Comparison of ENCODE assay signal across 8 cellular contexts in the genomic region with DNA sequence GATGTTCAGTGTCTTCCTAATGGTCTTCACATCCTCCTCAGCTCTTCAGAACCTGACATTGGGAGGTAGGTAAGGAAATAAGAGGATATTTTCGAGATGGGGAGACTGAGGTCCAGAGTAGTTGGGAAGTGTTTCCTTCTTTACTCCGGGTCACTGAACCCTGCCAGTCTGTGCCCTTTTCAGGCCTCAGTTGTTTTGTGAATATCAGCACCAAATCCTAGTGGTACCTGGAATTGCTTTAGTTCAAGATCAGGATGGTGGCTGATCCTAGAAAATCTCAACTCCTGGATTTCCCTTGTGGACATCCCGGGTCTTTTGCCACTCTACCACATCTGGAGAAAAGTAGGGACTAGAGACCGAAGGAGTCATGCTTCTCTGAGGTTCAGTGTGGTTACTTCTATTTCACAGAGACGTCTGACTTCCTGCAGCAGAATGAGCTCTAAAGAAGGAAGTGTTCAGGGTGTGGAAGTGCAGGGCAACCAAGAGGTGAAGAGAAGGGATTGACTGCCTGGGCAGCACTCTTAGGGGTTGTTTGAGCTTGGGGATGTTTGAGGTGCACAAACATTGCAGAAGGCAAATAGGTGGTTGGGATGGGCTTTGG. TPM values are rescaled to one million over a fixed set of nuclear protein-coding genes. Genes with fewer than 3 reads are reported as not detected.
DNase-seq lines count a peak whose midpoint lies in the region; ATAC-seq and TF ChIP-seq lines count a peak whose summit lies in the region.

No MANE protein-coding gene starts in this region.

- H3K27ac ChIP-seq in HUES64 (ENCODE audit: low read depth, low read length), result no peak overlapping the region
- H3K27ac ChIP-seq in neutrophil, result peak overlapping the region; percentile 97

- DNase-seq in BE2C, result no peak
- no peak for DNase-seq in WTC11 (ENCODE audit: low spot score)
- DNase-seq in DMS 273 treated with DMSO at 0.1 percent for 48 hours (lab: John Stamatoyannopoulos, UW), result no peak
- DNase-seq in cerebellar cortex (ENCODE audit: low spot score), result no peak

- 47% methylated on average over 5 of the region's 5 CpGs for WGBS in HUES64

- H3K4me3 ChIP-seq in BE2C (ENCODE audit: low read depth, low read length) (peak overlapping the region; percentile 96), HUES64 (ENCODE audit: low read length) (peak overlapping the region; percentile 91), neutrophil (ENCODE audit: low read depth in 1 of 2, low read length in 1 of 2) (peak overlapping the region; percentile 82 to 87)

- peak overlapping the region; percentile 100 for H3K4me3 Mint-ChIP-seq in WTC11

- no peaks in the 10 kb centered on the region for H3K27me3 ChIP-seq in BE2C
- peaks cover 30% of the 10 kb centered on the region for H3K27me3 ChIP-seq in HUES64 (ENCODE audit: insufficient read depth, low read length)
- H3K27me3 ChIP-seq in neutrophil, result no peaks in the 10 kb centered on the region

- TF ChIP-seq CTCF in BE2C (IDR thresholded peaks at IDR 0.05; ENCODE audit: low read depth, low read length) (no peak), WTC11 (IDR thresholded peaks at IDR 0.05) (no peak), neutrophil (IDR thresholded peaks at IDR 0.05) (peak; percentile 77)

- peak overlapping the region; percentile 80; the same call in 1 of the 2 replicates for H3K27ac Mint-ChIP-seq in WTC11

- H3K9me3 ChIP-seq in BE2C (no peaks in the 10 kb centered on the region), HUES64 (ENCODE audit: insufficient read depth, low read depth, low read length) (no peaks in the 10 kb centered on the region), neutrophil (no peaks in the 10 kb centered on the region)

- POLR2A ChIA-PET in WTC11 (lab: Charles Lee), result no interaction called here

- ATAC-seq in WTC11, result no peak
- peak; percentile 29 for ATAC-seq in esophagus mucosa
- ATAC-seq in HG03460 (IDR thresholded peaks at IDR 0.05; ENCODE audit: unreplicated experiment), result no peak

- no peaks in the 10 kb centered on the region for H3K36me3 ChIP-seq in BE2C
- H3K36me3 ChIP-seq in HUES64 (ENCODE audit: insufficient read depth, low read length), result peaks cover 6% of the 10 kb centered on the region
- peaks cover 5% of the 10 kb centered on the region for H3K36me3 ChIP-seq in neutrophil

- H3K9ac ChIP-seq in HUES64 (ENCODE audit: low read depth, low read length), result peak overlapping the region; percentile 77; the same call in 1 of the 2 replicates

- H3K9me3 Mint-ChIP-seq in WTC11, result no peaks in the 10 kb centered on the region

- H3K4me1 ChIP-seq in BE2C (peaks cover 4% of the 10 kb centered on the region), HUES64 (ENCODE audit: insufficient read depth, low read length) (peaks cover 6% of the 10 kb centered on the region; the same call in 1 of the 2 replicates), neutrophil (ENCODE audit: control insufficient read depth in 1 of 2, insufficient read depth in 1 of 2, low read depth in 1 of 2, low read length in 1 of 2) (peaks cover 62 to 67% of the 10 kb centered on the region in 2 experiments)

- peaks cover 21% of the 10 kb centered on the region for H3K27me3 Mint-ChIP-seq in WTC11 (ENCODE audit: low read depth)

- peaks cover 40% of the 10 kb centered on the region for H3K4me1 Mint-ChIP-seq in WTC11

- CTCF ChIA-PET in WTC11 (lab: Charles Lee), result interaction anchor here (1.2 kb wide), 2 partner anchors 56 to 57 kb away, joined by 3 read pairs; no protein-coding TSS in a partner anchor

- no peaks in the 10 kb centered on the region for H3K36me3 Mint-ChIP-seq in WTC11

TF ChIP-seq in WTC11, 78 proteins besides CTCF, POLR2A, EP300 and RAD21 (continues in another document):
- TF ChIP-seq ZNF532 (CRISPR knock-in tag; IDR thresholded peaks at IDR 0.05; ENCODE audit: borderline replicate concordance) (no peak), ZNF423 (CRISPR knock-in tag; IDR thresholded peaks at IDR 0.05) (no peak), MXD4 (CRISPR knock-in tag; IDR thresholded peaks at IDR 0.05; ENCODE audit: borderline replicate concordance) (no peak), ZNF396 (CRISPR knock-in tag; IDR thresholded peaks at IDR 0.05; ENCODE audit: borderline replicate concordance) (no peak), HMGXB4 (CRISPR knock-in tag; IDR thresholded peaks at IDR 0.05) (no peak), E2F5 (CRISPR knock-in tag; IDR thresholded peaks at IDR 0.05) (no peak), ZNF317 (CRISPR knock-in tag; IDR thresholded peaks at IDR 0.05; ENCODE audit: borderline replicate concordance, low read depth) (no peak)
- TF ChIP-seq, protein P1, sequence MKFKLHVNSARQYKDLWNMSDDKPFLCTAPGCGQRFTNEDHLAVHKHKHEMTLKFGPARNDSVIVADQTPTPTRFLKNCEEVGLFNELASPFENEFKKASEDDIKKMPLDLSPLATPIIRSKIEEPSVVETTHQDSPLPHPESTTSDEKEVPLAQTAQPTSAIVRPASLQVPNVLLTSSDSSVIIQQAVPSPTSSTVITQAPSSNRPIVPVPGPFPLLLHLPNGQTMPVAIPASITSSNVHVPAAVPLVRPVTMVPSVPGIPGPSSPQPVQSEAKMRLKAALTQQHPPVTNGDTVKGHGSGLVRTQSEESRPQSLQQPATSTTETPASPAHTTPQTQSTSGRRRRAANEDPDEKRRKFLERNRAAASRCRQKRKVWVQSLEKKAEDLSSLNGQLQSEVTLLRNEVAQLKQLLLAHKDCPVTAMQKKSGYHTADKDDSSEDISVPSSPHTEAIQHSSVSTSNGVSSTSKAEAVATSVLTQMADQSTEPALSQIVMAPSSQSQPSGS (CRISPR knock-in tag; IDR thresholded peaks at IDR 0.05; ENCODE audit: borderline replicate concordance, low read depth), result no peak
- TF ChIP-seq, protein P2, sequence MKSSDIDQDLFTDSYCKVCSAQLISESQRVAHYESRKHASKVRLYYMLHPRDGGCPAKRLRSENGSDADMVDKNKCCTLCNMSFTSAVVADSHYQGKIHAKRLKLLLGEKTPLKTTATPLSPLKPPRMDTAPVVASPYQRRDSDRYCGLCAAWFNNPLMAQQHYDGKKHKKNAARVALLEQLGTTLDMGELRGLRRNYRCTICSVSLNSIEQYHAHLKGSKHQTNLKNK (CRISPR knock-in tag; IDR thresholded peaks at IDR 0.05), result no peak

RNA-seq across cellular contexts. Expression of gene STK4, which starts 1.0 kb away (rescaled TPM):
- 12.8 TPM for polyA plus RNA-seq in BE2C (2012; ENCODE audit: insufficient read depth, insufficient read length, low read depth)
- 20.1 TPM for polyA plus RNA-seq in HUES64 (2013, experiment 1 of 2)
- polyA plus RNA-seq in HUES64 (2013, experiment 2 of 2), result 19.5 TPM
- total RNA-seq in WTC11 (2021), result 36.0 to 41.2 TPM (median 37.9 TPM) in 3 replicates
- total RNA-seq in esophagus mucosa, result 15.8 TPM

RNA-seq across cellular contexts. Expression of gene TOMM34, which starts 7.1 kb away (rescaled TPM):
- 48.2 TPM for polyA plus RNA-seq in BE2C (2012; ENCODE audit: insufficient read depth, insufficient read length, low read depth)
- 38.0 TPM for polyA plus RNA-seq in HUES64 (2013, experiment 1 of 2)
- 44.1 TPM for polyA plus RNA-seq in HUES64 (2013, experiment 2 of 2)
- total RNA-seq in WTC11 (2021), result 35.9 to 37.7 TPM (median 36.7 TPM) in 3 replicates
- total RNA-seq in esophagus mucosa, result 11.4 TPM

RNA-seq across cellular contexts. Expression of gene PABPC1L, which starts 57.4 kb away (rescaled TPM):
- 17.0 TPM for polyA plus RNA-seq in BE2C (2012; ENCODE audit: insufficient read depth, insufficient read length, low read depth)
- polyA plus RNA-seq in HUES64 (2013, experiment 1 of 2), result 30.5 TPM
- polyA plus RNA-seq in HUES64 (2013, experiment 2 of 2), result 25.5 TPM
- 88.3 to 98.2 TPM (median 90.7 TPM) in 3 replicates for total RNA-seq in WTC11 (2021)
- 10.0 TPM for total RNA-seq in esophagus mucosa
